ENCODE assay signal across 2 cellular contexts in genomic region chr6:106101466-106101865, GRCh38.
TF ChIP-seq lines count a peak whose summit lies in the region.

No MANE protein-coding gene starts in this region.

TF ChIP-seq in HCT116, 20 proteins besides CTCF, POLR2A, EP300 and RAD21:
- TF ChIP-seq TCF7L2 (IDR thresholded peaks at IDR 0.05; ENCODE audit: borderline replicate concordance, extremely low read depth, insufficient read depth, insufficient read length) = no peak
- peak; percentile 17; the same call in 1 of the 2 replicates for TF ChIP-seq CEBPB (IDR thresholded peaks at IDR 0.05; ENCODE audit: low read depth)

TF ChIP-seq in SK-N-SH, 30 proteins besides CTCF, POLR2A, EP300 and RAD21:
- TF ChIP-seq, protein P1, sequence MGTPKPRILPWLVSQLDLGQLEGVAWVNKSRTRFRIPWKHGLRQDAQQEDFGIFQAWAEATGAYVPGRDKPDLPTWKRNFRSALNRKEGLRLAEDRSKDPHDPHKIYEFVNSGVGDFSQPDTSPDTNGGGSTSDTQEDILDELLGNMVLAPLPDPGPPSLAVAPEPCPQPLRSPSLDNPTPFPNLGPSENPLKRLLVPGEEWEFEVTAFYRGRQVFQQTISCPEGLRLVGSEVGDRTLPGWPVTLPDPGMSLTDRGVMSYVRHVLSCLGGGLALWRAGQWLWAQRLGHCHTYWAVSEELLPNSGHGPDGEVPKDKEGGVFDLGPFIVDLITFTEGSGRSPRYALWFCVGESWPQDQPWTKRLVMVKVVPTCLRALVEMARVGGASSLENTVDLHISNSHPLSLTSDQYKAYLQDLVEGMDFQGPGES (IDR thresholded peaks at IDR 0.05; ENCODE audit: low read depth, low read length) = no peak
